In the genomic region with DNA sequence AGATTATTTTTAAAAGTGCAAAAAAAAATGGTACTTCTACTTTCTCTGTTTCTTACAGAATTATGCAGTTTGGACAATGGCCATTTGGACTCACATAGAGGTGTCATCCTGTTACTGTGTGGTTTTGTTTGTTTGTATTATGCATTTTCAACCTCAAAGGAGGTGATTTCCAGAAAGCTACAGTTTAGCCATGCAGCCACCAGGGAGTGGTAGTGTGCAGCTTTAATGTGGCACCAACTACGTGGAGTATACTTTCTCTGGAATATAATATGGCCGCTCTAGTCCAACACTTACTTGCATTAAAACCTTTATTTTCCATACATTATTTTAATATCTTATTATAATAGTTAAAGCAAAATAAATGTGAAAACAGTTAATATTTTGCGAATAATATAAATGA, we compare ENCODE assay signal across 10 cellular contexts.
DNase-seq lines count a peak whose midpoint lies in the region; ATAC-seq and TF ChIP-seq lines count a peak whose summit lies in the region.
"Had no signal": no experiment of that assay in that cellular context is flagged by ENCODE, and none has a peak within 500 bp of the region (broad histone marks: within the 10 kb centered on the region; RNA-seq: fewer than 3 reads in every experiment).

No MANE protein-coding gene starts in this region.

- H3K27ac ChIP-seq in tibial nerve (no peak overlapping the region), psoas muscle (no peak overlapping the region)
- H3K27ac ChIP-seq: vagina had no signal

- H3K4me1 ChIP-seq in tibial nerve (no peaks in the 10 kb centered on the region), psoas muscle (no peaks in the 10 kb centered on the region)
- H3K4me1 ChIP-seq: vagina had no signal

- H3K9me3 Mint-ChIP-seq in immature natural killer cell, result peaks cover 0 to 3% (median 0%) of the 10 kb centered on the region in 6 donors
- H3K9me3 Mint-ChIP-seq: activated T-cell treated with anti-CD3 and anti-CD28 coated beads, Interleukin-2, amount 50 U/mL, for 4 hours had no signal

- ATAC-seq in GM21786 (IDR thresholded peaks at IDR 0.05; ENCODE audit: unreplicated experiment) (peak; percentile 64), HG02870 (IDR thresholded peaks at IDR 0.05; ENCODE audit: unreplicated experiment) (no peak), psoas muscle (no peak)

- no peaks in the 10 kb centered on the region for H3K9me3 ChIP-seq in tibial nerve
- H3K9me3 ChIP-seq in psoas muscle, result no peaks in the 10 kb centered on the region
- H3K9me3 ChIP-seq: vagina had no signal

- TF ChIP-seq EP300 in tibial nerve (IDR thresholded peaks at IDR 0.05), result no peak

- H3K4me3 ChIP-seq in tibial nerve (no peak overlapping the region), psoas muscle (no peak overlapping the region)
- H3K4me3 ChIP-seq: vagina had no signal

- TF ChIP-seq POLR2A in tibial nerve (IDR thresholded peaks at IDR 0.05), result no peak

- H3K4me3 Mint-ChIP-seq in immature natural killer cell, result no peak overlapping the region
- H3K4me3 Mint-ChIP-seq: activated T-cell treated with anti-CD3 and anti-CD28 coated beads, Interleukin-2, amount 50 U/mL, for 4 hours had no signal

- no peak overlapping the region for H3K27ac Mint-ChIP-seq in immature natural killer cell

- 63 to 78% methylated on average over 3 of the region's 3 CpGs for WGBS in tibial nerve, 2 donors
- WGBS in psoas muscle, 3 donors, result 61 to 77% (median 65%) methylated on average over 3 of the region's 3 CpGs

- DNase-seq in ELF-1 (ENCODE audit: low read depth, low spot score) (peak; percentile 6), NCI-H69 (lab: John Stamatoyannopoulos, UW) (peak; percentile 62), kidney glomerular epithelial cell (lab: John Stamatoyannopoulos, UW) (peak; percentile 11), tibial nerve (ENCODE audit: low spot score in 2 of 2) (no peak), psoas muscle (no peak), immature natural killer cell (no peak)
- DNase-seq: activated T-cell treated with anti-CD3 and anti-CD28 coated beads, Interleukin-2, amount 50 U/mL, for 4 hours had no signal

- H3K36me3 ChIP-seq in tibial nerve (no peaks in the 10 kb centered on the region), psoas muscle (ENCODE audit: insufficient read depth in 1 of 2, low read depth in 1 of 2) (no peaks in the 10 kb centered on the region)
- H3K36me3 ChIP-seq: vagina had no signal

- TF ChIP-seq CTCF in tibial nerve (IDR thresholded peaks at IDR 0.05) (no peak), psoas muscle (IDR thresholded peaks at IDR 0.05) (no peak)

- intact Hi-C loops in psoas muscle (cut with DNase I), result no loop called here

- no peaks in the 10 kb centered on the region for H3K36me3 Mint-ChIP-seq in immature natural killer cell

- no peaks in the 10 kb centered on the region for H3K27me3 Mint-ChIP-seq in immature natural killer cell (ENCODE audit: low read depth in 3 of 3)

- no peaks in the 10 kb centered on the region for H3K4me1 Mint-ChIP-seq in immature natural killer cell

- H3K27me3 ChIP-seq in tibial nerve, result no peaks in the 10 kb centered on the region
- no peaks in the 10 kb centered on the region for H3K27me3 ChIP-seq in psoas muscle (ENCODE audit: insufficient read depth in 3 of 3, low read length in 2 of 3)
- H3K27me3 ChIP-seq: vagina had no signal

Comparison
In these comparisons a context has a peak if more than half of its experiments do, and no peak if none do; other contexts are left out.
1. DNase-seq: peak in ELF-1 (single experiment), NCI-H69 (single experiment) and kidney glomerular epithelial cell (single experiment); none in tibial nerve (0 of 2), psoas muscle (0 of 2) and immature natural killer cell (0 of 3).